Comparison of ENCODE assay signal across 30 cellular contexts in the genomic region with DNA sequence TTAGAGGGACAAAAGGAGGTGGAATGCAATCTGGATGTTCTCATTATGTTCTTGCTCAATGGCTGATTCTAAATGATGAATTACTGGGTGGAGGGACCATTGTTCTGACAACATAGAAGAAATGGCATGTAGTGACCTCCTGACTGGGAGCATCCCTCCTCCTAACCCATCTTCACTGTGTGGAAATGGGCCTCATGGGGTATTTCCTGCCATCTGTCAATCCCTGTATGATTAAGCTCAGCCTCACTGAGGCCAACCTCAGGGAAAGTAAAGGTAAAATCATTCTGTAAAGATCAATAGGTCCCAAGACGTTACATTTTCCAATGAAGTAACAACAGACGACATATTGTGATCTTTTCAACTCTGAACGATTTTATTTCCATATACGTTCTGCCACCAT. TPM values are rescaled to one million over a fixed set of nuclear protein-coding genes. Genes with fewer than 3 reads are reported as not detected.
DNase-seq lines count a peak whose midpoint lies in the region; ATAC-seq and FAIRE-seq lines count a peak whose summit lies in the region.
"Had no signal": no experiment of that assay in that cellular context is flagged by ENCODE, and none has a peak within 500 bp of the region (broad histone marks: within the 10 kb centered on the region; RNA-seq: fewer than 3 reads in every experiment).

No MANE protein-coding gene starts in this region.

- CTCF ChIA-PET in activated naive CD4-positive, alpha-beta T cell treated with anti-CD3 and anti-CD28 coated beads for 36 hours (lab: Charles Lee): interaction anchor here (0.6 to 1.5 kb wide), 2 partner anchors 39 to 79 kb away, joined by 3 to 5 read pairs; no protein-coding TSS in a partner anchor
- CTCF ChIA-PET in activated CD4-positive, alpha-beta memory T cell treated with anti-CD3 and anti-CD28 coated beads, Interleukin-2, amount 10 ng/mL, durations not matched to agents 7 days and 5 days (lab: Charles Lee): interaction anchor here (2.6 kb wide), 1 partner anchor 48 kb away, joined by 10 read pairs; no protein-coding TSS in a partner anchor

- peak; percentile 43 for DNase-seq in activated naive CD4-positive, alpha-beta T cell treated with anti-CD3 and anti-CD28 coated beads for 36 hours
- DNase-seq in activated naive CD4-positive, alpha-beta T cell treated with Interleukin-2 at 50 U/mL for 16 hours: no peak
- no peak for DNase-seq in GM19239 (ENCODE audit: insufficient read length, low spot score)
- DNase-seq in activated CD4-positive, alpha-beta memory T cell treated with anti-CD3 and anti-CD28 coated beads, Interleukin-2, amount 10 ng/mL, durations not matched to agents 7 days and 5 days: no peak
- DNase-seq in naive thymus-derived CD8-positive, alpha-beta T cell: no peak
- DNase-seq: activated CD4-positive, alpha-beta T cell treated with anti-CD3 and anti-CD28 coated beads, Interleukin-2, amount 50 U/mL, for 48 hours; activated CD8-positive, alpha-beta memory T cell treated with anti-CD3 and anti-CD28 coated beads, Interleukin-2, amount 50 U/mL, for 4 hours; Caco-2; DMS53; effector CD4-positive, alpha-beta T cell; HCEC 1CT; hypothalamus; NCI-H1417 treated with DMSO at 0.1 percent for 48 hours; NCI-H2029 treated with DMSO at 0.1 percent for 48 hours; NCI-H226; NCI-H748 treated with DMSO at 0.1 percent for 48 hours; Peyer's patch; retina; SHP77 treated with DMSO at 0.1 percent for 48 hours had no signal

- H3K27ac Mint-ChIP-seq in activated naive CD4-positive, alpha-beta T cell treated with anti-CD3 and anti-CD28 coated beads for 36 hours: peak overlapping the region; percentile 100
- H3K27ac Mint-ChIP-seq in activated CD4-positive, alpha-beta memory T cell treated with anti-CD3 and anti-CD28 coated beads, Interleukin-2, amount 10 ng/mL, durations not matched to agents 7 days and 5 days: peak overlapping the region; percentile 91
- peak overlapping the region in 6 of 10 donors; percentile 22 to 92 (median 74) for H3K27ac Mint-ChIP-seq in naive thymus-derived CD8-positive, alpha-beta T cell
- H3K27ac Mint-ChIP-seq: activated naive CD8-positive, alpha-beta T cell; stimulated activated memory B cell treated with anti-CD40 and anti-IgM and Interleukin-4, amounts not matched to agents 10 μg/mL and 1 μg/mL and 100 μg/mL, for 72 hours; type B pancreatic cell had no signal

- H3K4me1 Mint-ChIP-seq in activated naive CD4-positive, alpha-beta T cell treated with anti-CD3 and anti-CD28 coated beads for 36 hours (ENCODE audit: low read depth): peaks cover 63% of the 10 kb centered on the region
- H3K4me1 Mint-ChIP-seq in activated CD4-positive, alpha-beta memory T cell treated with anti-CD3 and anti-CD28 coated beads, Interleukin-2, amount 10 ng/mL, durations not matched to agents 7 days and 5 days: peaks cover 90% of the 10 kb centered on the region
- peaks cover 23 to 55% (median 47%) of the 10 kb centered on the region in 4 donors for H3K4me1 Mint-ChIP-seq in naive thymus-derived CD8-positive, alpha-beta T cell
- H3K4me1 Mint-ChIP-seq: stimulated activated memory B cell treated with anti-CD40 and anti-IgM and Interleukin-4, amounts not matched to agents 10 μg/mL and 1 μg/mL and 100 μg/mL, for 72 hours had no signal

- no peaks in the 10 kb centered on the region for H3K9me3 Mint-ChIP-seq in activated naive CD4-positive, alpha-beta T cell treated with anti-CD3 and anti-CD28 coated beads for 36 hours
- no peaks in the 10 kb centered on the region for H3K9me3 Mint-ChIP-seq in activated CD4-positive, alpha-beta memory T cell treated with anti-CD3 and anti-CD28 coated beads, Interleukin-2, amount 10 ng/mL, durations not matched to agents 7 days and 5 days
- H3K9me3 Mint-ChIP-seq in naive thymus-derived CD8-positive, alpha-beta T cell: peaks cover 0 to 2% (median 0%) of the 10 kb centered on the region in 9 donors
- H3K9me3 Mint-ChIP-seq: stimulated activated memory B cell treated with anti-CD40 and anti-IgM and Interleukin-4, amounts not matched to agents 10 μg/mL and 1 μg/mL and 100 μg/mL, for 72 hours; type B pancreatic cell had no signal

- peak; percentile 40 for FAIRE-seq in GM19239 (lab: Jason Lieb, UNC)
- FAIRE-seq: colon had no signal

- intact Hi-C loops in activated naive CD4-positive, alpha-beta T cell treated with anti-CD3 and anti-CD28 coated beads for 36 hours (cut with micrococcal nuclease): loop anchor here (5.0 kb wide), 3 partner anchors 111 to 271 kb away; partner anchors contain the start of gene HTATSF1

- H3K36me3 Mint-ChIP-seq in activated naive CD4-positive, alpha-beta T cell treated with anti-CD3 and anti-CD28 coated beads for 36 hours (ENCODE audit: low read depth): peaks cover 94% of the 10 kb centered on the region
- peaks cover 100% of the 10 kb centered on the region for H3K36me3 Mint-ChIP-seq in activated CD4-positive, alpha-beta memory T cell treated with anti-CD3 and anti-CD28 coated beads, Interleukin-2, amount 10 ng/mL, durations not matched to agents 7 days and 5 days (ENCODE audit: low read depth)
- H3K36me3 Mint-ChIP-seq in naive thymus-derived CD8-positive, alpha-beta T cell: peaks cover 0 to 5% (median 2%) of the 10 kb centered on the region in 3 donors
- H3K36me3 Mint-ChIP-seq: type B pancreatic cell had no signal

- POLR2A ChIA-PET in activated CD4-positive, alpha-beta memory T cell treated with anti-CD3 and anti-CD28 coated beads, Interleukin-2, amount 10 ng/mL, durations not matched to agents 7 days and 5 days (lab: Charles Lee): interaction anchor here (0.9 to 6.8 kb wide), 9 partner anchors 9 to 47 kb away, joined by 3 to 48 read pairs (median 6); no protein-coding TSS in a partner anchor
- POLR2A ChIA-PET in naive thymus-derived CD8-positive, alpha-beta T cell (lab: Charles Lee): no interaction called here

- ATAC-seq in naive thymus-derived CD8-positive, alpha-beta T cell: no peak
- ATAC-seq in HG02759 (IDR thresholded peaks at IDR 0.05; ENCODE audit: unreplicated experiment) (no peak), GM18511 (IDR thresholded peaks at IDR 0.05; ENCODE audit: unreplicated experiment) (no peak)
- ATAC-seq: stimulated activated memory B cell treated with anti-CD40 and anti-IgM and Interleukin-4, amounts not matched to agents 10 μg/mL and 1 μg/mL and 100 μg/mL, for 72 hours had no signal

- peak overlapping the region; percentile 96 for H3K4me3 Mint-ChIP-seq in activated naive CD4-positive, alpha-beta T cell treated with anti-CD3 and anti-CD28 coated beads for 36 hours
- peak overlapping the region; percentile 96 for H3K4me3 Mint-ChIP-seq in activated CD4-positive, alpha-beta memory T cell treated with anti-CD3 and anti-CD28 coated beads, Interleukin-2, amount 10 ng/mL, durations not matched to agents 7 days and 5 days
- peak overlapping the region in 2 of 10 donors; percentile 6 to 29 for H3K4me3 Mint-ChIP-seq in naive thymus-derived CD8-positive, alpha-beta T cell
- H3K4me3 Mint-ChIP-seq: activated naive CD8-positive, alpha-beta T cell; neural crest cell; stimulated activated memory B cell treated with anti-CD40 and anti-IgM and Interleukin-4, amounts not matched to agents 10 μg/mL and 1 μg/mL and 100 μg/mL, for 72 hours; type B pancreatic cell had no signal

- no peaks in the 10 kb centered on the region for H3K27me3 Mint-ChIP-seq in activated naive CD4-positive, alpha-beta T cell treated with anti-CD3 and anti-CD28 coated beads for 36 hours (ENCODE audit: low read depth)
- H3K27me3 Mint-ChIP-seq in activated CD4-positive, alpha-beta memory T cell treated with anti-CD3 and anti-CD28 coated beads, Interleukin-2, amount 10 ng/mL, durations not matched to agents 7 days and 5 days: no peaks in the 10 kb centered on the region
- H3K27me3 Mint-ChIP-seq in naive thymus-derived CD8-positive, alpha-beta T cell: no peaks in the 10 kb centered on the region
- H3K27me3 Mint-ChIP-seq: activated naive CD8-positive, alpha-beta T cell; stimulated activated memory B cell treated with anti-CD40 and anti-IgM and Interleukin-4, amounts not matched to agents 10 μg/mL and 1 μg/mL and 100 μg/mL, for 72 hours; type B pancreatic cell had no signal

RNA-seq across cellular contexts. Expression of gene CD40LG, which starts 8.6 kb away (rescaled TPM):
- 100 to 1,000 TPM; 121 to 122 TPM for total RNA-seq in activated naive CD4-positive, alpha-beta T cell treated with anti-CD3 and anti-CD28 coated beads for 36 hours
- 100 to 1,000 TPM; 139 TPM for total RNA-seq in activated CD4-positive, alpha-beta memory T cell treated with anti-CD3 and anti-CD28 coated beads, Interleukin-2, amount 10 ng/mL, durations not matched to agents 7 days and 5 days
- total RNA-seq in naive thymus-derived CD8-positive, alpha-beta T cell: under 1 TPM in 1 of 2 experiments, not detected in 1; 0.19 TPM
- polyA plus RNA-seq in naive thymus-derived CD8-positive, alpha-beta T cell: under 1 TPM; 0.10 to 0.22 (median 0.17) TPM
- total RNA-seq: ascending aorta, Caco-2, cardiac muscle cell, lung microvascular endothelial cell, neural crest cell, skeletal muscle tissue had no signal
- polyA plus RNA-seq: cardiac muscle cell had no signal

Comparison
In these comparisons a context has a peak if more than half of its experiments do, and no peak if none do; other contexts are left out.
1. RNA of gene CD40LG, which starts 8.6 kb away (total RNA-seq): 139 TPM in activated CD4-positive, alpha-beta memory T cell treated with anti-CD3 and anti-CD28 coated beads, Interleukin-2, amount 10 ng/mL, durations not matched to agents 7 days and 5 days and 121 to 122 TPM in activated naive CD4-positive, alpha-beta T cell treated with anti-CD3 and anti-CD28 coated beads for 36 hours; 0.19 TPM in naive thymus-derived CD8-positive, alpha-beta T cell; every median in the first group is over 100 times any median in the second.
2. Peak in every context shown above with its lines, with median percentiles within 50 percentile points of each other: H3K27ac Mint-ChIP-seq.